ENCODE assay signal across 26 cellular contexts in genomic region chr5:168776023-168776422, GRCh38.
"Had no signal": no experiment of that assay in that cellular context is flagged by ENCODE, and none has a peak within 500 bp of the region (broad histone marks: within the 10 kb centered on the region; RNA-seq: fewer than 3 reads in every experiment).

No MANE protein-coding gene starts in this region.

- H3K9me3 ChIP-seq: gastroesophageal sphincter, right atrium auricular region, tibial nerve had no signal

- H3K27me3 ChIP-seq: gastroesophageal sphincter, right atrium auricular region, tibial nerve had no signal

- H3K79me2 ChIP-seq: parathyroid adenoma had no signal

- H2AFZ ChIP-seq: parathyroid adenoma had no signal

- DNase-seq: activated B cell treated with CpG ODN at 0.5 μM for 24 hours; activated CD4-positive, alpha-beta T cell treated with anti-CD3 and anti-CD28 coated beads, Interleukin-2, amount 50 U/mL, for 1 hour; activated CD8-positive, alpha-beta T cell treated with anti-CD3 and anti-CD28 coated beads for 36 hours; activated naive CD4-positive, alpha-beta T cell; activated T-cell treated with anti-CD3 and anti-CD28 coated beads, Interleukin-2, amount 50 U/mL, for 4 hours; anterior cingulate cortex; dermis blood vessel endothelial cell; effector CD8-positive, alpha-beta T cell; hippocampal formation; left cardiac atrium; naive thymus-derived CD4-positive, alpha-beta T cell; occipital lobe; stimulated activated CD4-positive, alpha-beta T cell treated with anti-CD3 and anti-CD28 coated beads, Interleukin-2, amount 100 ng/mL, for 48 hours; stimulated activated naive CD4-positive, alpha-beta T cell treated with Interleukin-2 at 50 U/mL for 16 hours had no signal

- H3K4me3 ChIP-seq: gastroesophageal sphincter, right atrium auricular region, tibial nerve had no signal

- FAIRE-seq: bronchial epithelial cell, colon, endometrium, keratinocyte, urothelium cell line had no signal

- H3K4me1 ChIP-seq: gastroesophageal sphincter, parathyroid adenoma, tibial nerve had no signal

- H3K27ac ChIP-seq: epithelial cell of prostate, gastroesophageal sphincter, parathyroid adenoma, tibial nerve had no signal

- H3K9ac ChIP-seq: parathyroid adenoma had no signal

- ATAC-seq: activated CD8-positive, alpha-beta T cell treated with anti-CD3 and anti-CD28 coated beads for 36 hours; activated naive CD4-positive, alpha-beta T cell treated with anti-CD3 and anti-CD28 coated beads, Interleukin-2, amount 50 U/mL, for 72 hours; activated T-cell treated with anti-CD3 and anti-CD28 coated beads, Interleukin-2, amount 50 U/mL, for 4 hours; activated T-helper 17 cell treated with anti-CD3 and anti-CD28 coated beads, Interleukin-2, amount 50 U/mL, for 72 hours; gastroesophageal sphincter; left cardiac atrium; naive thymus-derived CD4-positive, alpha-beta T cell had no signal
